In genomic region chr17:36545093-36545464, GRCh38 we compare ENCODE assay signal across 8 cellular contexts. TPM values are rescaled to one million over a fixed set of nuclear protein-coding genes. Genes with fewer than 3 reads are reported as not detected.
DNase-seq lines count a peak whose midpoint lies in the region; ATAC-seq and TF ChIP-seq lines count a peak whose summit lies in the region.

No MANE protein-coding gene starts in this region.

- intact Hi-C loops in sigmoid colon (cut with DNase I) = loop anchor here (2.0 to 10.0 kb wide), 2 partner anchors 56 to 1300 kb away; partner anchors contain the start of genes MRM1 and SLFN5
- intact Hi-C loops in left colon (cut with DNase I, micrococcal nuclease) = loop anchor here in 1 of 2 donors (5.0 kb wide), 1 partner anchor 47 kb away; the partner anchor contains the start of gene DHRS11

- H3K4me1 ChIP-seq in sigmoid colon = peaks cover 0 to 53% (median 50%) of the 10 kb centered on the region in 4 donors

- H3K9me3 ChIP-seq in sigmoid colon = no peaks in the 10 kb centered on the region

- TF ChIP-seq CTCF in foreskin fibroblast (IDR thresholded peaks at IDR 0.05; ENCODE audit: low read depth, low read length) (no peak), sigmoid colon (IDR thresholded peaks at IDR 0.05) (no peak)

- peak overlapping the region; percentile 95 to 100 (median 98) for H3K27ac ChIP-seq in sigmoid colon

- H3K27me3 ChIP-seq in sigmoid colon = no peaks in the 10 kb centered on the region

- H3K4me3 ChIP-seq in foreskin fibroblast (ENCODE audit: low read depth in 1 of 2, low read length in 2 of 2) (peak overlapping the region; percentile 50 to 99), sigmoid colon (peak overlapping the region; percentile 68 to 96 (median 92))

- DNase-seq in SW 1271 (lab: John Stamatoyannopoulos, UW) (peak; percentile 68 to 79), foreskin fibroblast (no peak), sigmoid colon (no peak), hippocampal formation (lab: John Stamatoyannopoulos, UW) (no peak), RPMI8226 (no peak), left colon (no peak)

- ATAC-seq in GM18498 (IDR thresholded peaks at IDR 0.05; ENCODE audit: unreplicated experiment) = peak; percentile 42
- peak; percentile 37 for ATAC-seq in HG02763 (IDR thresholded peaks at IDR 0.05; ENCODE audit: unreplicated experiment)
- ATAC-seq in left colon = no peak

- no peaks in the 10 kb centered on the region for H3K36me3 ChIP-seq in sigmoid colon

- no peak for TF ChIP-seq EP300 in sigmoid colon (IDR thresholded peaks at IDR 0.05)

- WGBS in sigmoid colon, 2 donors = 0 to 1% methylated on average over 36 of the region's 36 CpGs

- TF ChIP-seq POLR2A in sigmoid colon (IDR thresholded peaks at IDR 0.05) = no peak

RNA-seq across cellular contexts. Expression of gene GGNBP2, which starts 0.4 kb away (rescaled TPM):
- total RNA-seq in sigmoid colon (10 to 100 TPM; 57.4 to 62.2 (median 59.2) TPM), left colon (10 to 100 TPM; 76.4 to 86.7 TPM)
- polyA plus RNA-seq in sigmoid colon = 10 to 100 TPM; 43.5 to 55.3 (median 51.7) TPM

RNA-seq across cellular contexts. Expression of gene PIGW, which starts 10.3 kb away (rescaled TPM):
- total RNA-seq in sigmoid colon (1 to 10 TPM; 1.7 to 3.9 (median 3.0) TPM), left colon (1 to 10 TPM; 6.0 to 9.3 TPM)
- polyA plus RNA-seq in sigmoid colon = 1 to 10 TPM; 2.4 to 8.6 (median 4.6) TPM

RNA-seq across cellular contexts. Expression of gene MYO19, which starts 10.4 kb away (rescaled TPM):
- total RNA-seq in sigmoid colon = 10 to 100 TPM; 49.9 to 67.2 (median 59.5) TPM
- 10 to 100 TPM; 19.2 to 60.6 (median 20.3) TPM for polyA plus RNA-seq in sigmoid colon
- 10 to 100 TPM; 68.4 to 99.3 TPM for total RNA-seq in left colon

RNA-seq across cellular contexts. Expression of gene DHRS11, which starts 46.6 kb away (rescaled TPM):
- total RNA-seq in sigmoid colon = 1 to 10 TPM; 4.3 to 8.9 (median 7.5) TPM
- 100 to 1,000 TPM in 2 of 3 donors, 10 to 100 TPM in 1; 97.6 to 239 (median 212) TPM for polyA plus RNA-seq in sigmoid colon
- total RNA-seq in left colon = 100 to 1,000 TPM; 221 to 249 TPM

RNA-seq across cellular contexts. Expression of gene MRM1, which starts 56.3 kb away (rescaled TPM):
- total RNA-seq in sigmoid colon (1 to 10 TPM; 2.8 to 5.3 (median 3.9) TPM), left colon (10 to 100 TPM in 1 of 2 donors, 1 to 10 TPM in 1; 7.6 to 10.2 TPM)
- polyA plus RNA-seq in sigmoid colon = 10 to 100 TPM in 1 of 3 donors, 1 to 10 TPM in 2; 5.4 to 15.0 (median 8.3) TPM

Comparison
In these comparisons a context has a peak if more than half of its experiments do, and no peak if none do; other contexts are left out.
1. DNase-seq: peak in SW 1271 (2 of 2); none in foreskin fibroblast (0 of 2), sigmoid colon (single experiment), hippocampal formation (0 of 2), RPMI8226 (single experiment) and left colon (0 of 2).